Comparison of ENCODE assay signal across 6 cellular contexts in the genomic region with DNA sequence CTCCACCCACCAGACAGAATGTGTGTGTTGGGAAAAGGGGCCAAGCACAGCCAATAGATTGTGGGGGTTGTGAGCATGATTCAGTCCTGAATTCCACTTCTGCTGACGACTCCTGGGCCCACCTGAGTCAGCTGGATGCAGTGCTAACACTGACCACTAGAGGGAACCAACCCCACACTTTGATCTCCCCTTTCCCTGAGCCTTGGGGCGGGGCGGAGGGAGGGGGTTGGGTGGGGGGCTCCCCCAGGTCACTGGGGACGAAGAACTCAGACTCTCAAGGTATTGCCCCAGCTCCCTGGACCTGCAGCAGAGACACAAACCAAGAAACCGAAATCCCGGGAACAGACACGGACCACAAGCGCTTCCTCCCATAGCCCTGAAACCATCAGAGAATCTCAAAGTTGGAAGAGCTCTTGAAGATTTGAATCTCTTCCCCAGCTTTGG. TPM values are rescaled to one million over a fixed set of nuclear protein-coding genes. Genes with fewer than 3 reads are reported as not detected.
DNase-seq lines count a peak whose midpoint lies in the region; ATAC-seq and TF ChIP-seq lines count a peak whose summit lies in the region.

No MANE protein-coding gene starts in this region.

- intact Hi-C loops in heart right ventricle (cut with DNase I): loop anchor here in 8 of 10 donors (5.0 to 10.0 kb wide), 6 partner anchors 113 to 373 kb away; partner anchors contain the start of genes ERN1 (in 5 of the 8) and ICAM2 (in 1 of the 8)

- ATAC-seq in activated CD8-positive, alpha-beta T cell treated with anti-CD3 and anti-CD28 coated beads, Interleukin-2, amount 10 ng/mL, durations not matched to agents 7 days and 5 days: peak; percentile 72
- ATAC-seq in heart right ventricle (peak in 6 of 8 donors; percentile 47 to 72 (median 66)), HG03378 (IDR thresholded peaks at IDR 0.05; ENCODE audit: unreplicated experiment) (no peak)

- CTCF ChIA-PET in activated CD8-positive, alpha-beta T cell treated with anti-CD3 and anti-CD28 coated beads, Interleukin-2, amount 10 ng/mL, durations not matched to agents 7 days and 5 days (lab: Charles Lee): interaction anchor here (0.7 to 4.3 kb wide), 25 partner anchors 8 to 286 kb away, joined by 3 to 48 read pairs (median 3); partner anchors contain the start of genes ERN1, GH1, ICAM2 and PRR29

- H3K36me3 Mint-ChIP-seq in activated CD8-positive, alpha-beta T cell treated with anti-CD3 and anti-CD28 coated beads, Interleukin-2, amount 10 ng/mL, durations not matched to agents 7 days and 5 days (ENCODE audit: low read depth): no peaks in the 10 kb centered on the region

- no peak overlapping the region for H3K27ac ChIP-seq in heart right ventricle

- peak; percentile 74 to 87 (median 82) for TF ChIP-seq CTCF in heart right ventricle (IDR thresholded peaks at IDR 0.05)

- no peak overlapping the region for H3K4me3 ChIP-seq in heart right ventricle

- no peaks in the 10 kb centered on the region for H3K36me3 ChIP-seq in heart right ventricle

- DNase-seq in NOMO-1 treated with DMSO at 0.1 percent for 48 hours (lab: John Stamatoyannopoulos, UW; ENCODE audit: unreplicated experiment): peak; percentile 24
- DNase-seq in NOMO-1 (lab: John Stamatoyannopoulos, UW; ENCODE audit: unreplicated experiment in 2 of 2): no peak
- DNase-seq in activated CD8-positive, alpha-beta T cell treated with anti-CD3 and anti-CD28 coated beads, Interleukin-2, amount 10 ng/mL, durations not matched to agents 7 days and 5 days: peak; percentile 74
- peak in 1 of 2 donors; percentile 45 for DNase-seq in heart right ventricle
- peak; percentile 49 for DNase-seq in stimulated activated CD8-positive, alpha-beta memory T cell treated with anti-CD3 and anti-CD28 coated beads, Interleukin-4, amount 100 ng/mL, for 24 hours (ENCODE audit: low read depth)

- H3K27me3 ChIP-seq in heart right ventricle: peaks cover 0 to 14% (median 8%) of the 10 kb centered on the region in 7 donors

- no peak overlapping the region for H3K4me3 Mint-ChIP-seq in activated CD8-positive, alpha-beta T cell treated with anti-CD3 and anti-CD28 coated beads, Interleukin-2, amount 10 ng/mL, durations not matched to agents 7 days and 5 days

- WGBS in heart right ventricle, 2 donors: 43 to 46% methylated on average over 7 to 8 of the region's 8 CpGs

- H3K27ac Mint-ChIP-seq in activated CD8-positive, alpha-beta T cell treated with anti-CD3 and anti-CD28 coated beads, Interleukin-2, amount 10 ng/mL, durations not matched to agents 7 days and 5 days: no peak overlapping the region

- peaks cover 16% of the 10 kb centered on the region for H3K27me3 Mint-ChIP-seq in activated CD8-positive, alpha-beta T cell treated with anti-CD3 and anti-CD28 coated beads, Interleukin-2, amount 10 ng/mL, durations not matched to agents 7 days and 5 days (ENCODE audit: low read depth)

- POLR2A ChIA-PET in activated CD8-positive, alpha-beta T cell treated with anti-CD3 and anti-CD28 coated beads, Interleukin-2, amount 10 ng/mL, durations not matched to agents 7 days and 5 days (lab: Charles Lee): no interaction called here

- no peaks in the 10 kb centered on the region for H3K4me1 Mint-ChIP-seq in activated CD8-positive, alpha-beta T cell treated with anti-CD3 and anti-CD28 coated beads, Interleukin-2, amount 10 ng/mL, durations not matched to agents 7 days and 5 days (ENCODE audit: low read depth)

- H3K9me3 ChIP-seq in heart right ventricle: no peaks in the 10 kb centered on the region

- no peaks in the 10 kb centered on the region for H3K9me3 Mint-ChIP-seq in activated CD8-positive, alpha-beta T cell treated with anti-CD3 and anti-CD28 coated beads, Interleukin-2, amount 10 ng/mL, durations not matched to agents 7 days and 5 days (ENCODE audit: insufficient read depth)

- no peaks in the 10 kb centered on the region for H3K4me1 ChIP-seq in heart right ventricle

RNA-seq across cellular contexts. Expression of gene CSHL1, which starts 0.6 kb away (rescaled TPM):
- not detected for total RNA-seq in activated CD8-positive, alpha-beta T cell treated with anti-CD3 and anti-CD28 coated beads, Interleukin-2, amount 10 ng/mL, durations not matched to agents 7 days and 5 days
- not detected for total RNA-seq in heart right ventricle
- polyA plus RNA-seq in heart right ventricle: not detected

RNA-seq across cellular contexts. Expression of gene GH1, which starts 7.0 kb away (rescaled TPM):
- total RNA-seq in activated CD8-positive, alpha-beta T cell treated with anti-CD3 and anti-CD28 coated beads, Interleukin-2, amount 10 ng/mL, durations not matched to agents 7 days and 5 days: not detected
- not detected for total RNA-seq in heart right ventricle
- polyA plus RNA-seq in heart right ventricle: not detected

RNA-seq across cellular contexts. Expression of gene CSH1, which starts 15.3 kb away (rescaled TPM):
- total RNA-seq in activated CD8-positive, alpha-beta T cell treated with anti-CD3 and anti-CD28 coated beads, Interleukin-2, amount 10 ng/mL, durations not matched to agents 7 days and 5 days: not detected
- not detected for total RNA-seq in heart right ventricle
- not detected for polyA plus RNA-seq in heart right ventricle

RNA-seq across cellular contexts. Expression of gene CD79B, which starts 20.5 kb away (rescaled TPM):
- total RNA-seq in activated CD8-positive, alpha-beta T cell treated with anti-CD3 and anti-CD28 coated beads, Interleukin-2, amount 10 ng/mL, durations not matched to agents 7 days and 5 days: 10 to 100 TPM; 21.7 to 22.5 TPM
- total RNA-seq in heart right ventricle: 1 to 10 TPM; 2.2 to 7.8 (median 3.4) TPM
- 10 to 100 TPM in 1 of 2 donors, 1 to 10 TPM in 1; 5.8 to 11.6 TPM for polyA plus RNA-seq in heart right ventricle

RNA-seq across cellular contexts. Expression of gene GH2, which starts 29.9 kb away (rescaled TPM):
- total RNA-seq in activated CD8-positive, alpha-beta T cell treated with anti-CD3 and anti-CD28 coated beads, Interleukin-2, amount 10 ng/mL, durations not matched to agents 7 days and 5 days: not detected
- total RNA-seq in heart right ventricle: not detected
- polyA plus RNA-seq in heart right ventricle: not detected

Comparison
In these comparisons a context has a peak if more than half of its experiments do, and no peak if none do; other contexts are left out.
1. DNase-seq: peak in NOMO-1 treated with DMSO at 0.1 percent for 48 hours (single experiment), activated CD8-positive, alpha-beta T cell treated with anti-CD3 and anti-CD28 coated beads, Interleukin-2, amount 10 ng/mL, durations not matched to agents 7 days and 5 days (single experiment) and stimulated activated CD8-positive, alpha-beta memory T cell treated with anti-CD3 and anti-CD28 coated beads, Interleukin-4, amount 100 ng/mL, for 24 hours (single experiment); none in NOMO-1 (0 of 2).